Comparison of ENCODE assay signal across 1 cellular context in the genomic region with DNA sequence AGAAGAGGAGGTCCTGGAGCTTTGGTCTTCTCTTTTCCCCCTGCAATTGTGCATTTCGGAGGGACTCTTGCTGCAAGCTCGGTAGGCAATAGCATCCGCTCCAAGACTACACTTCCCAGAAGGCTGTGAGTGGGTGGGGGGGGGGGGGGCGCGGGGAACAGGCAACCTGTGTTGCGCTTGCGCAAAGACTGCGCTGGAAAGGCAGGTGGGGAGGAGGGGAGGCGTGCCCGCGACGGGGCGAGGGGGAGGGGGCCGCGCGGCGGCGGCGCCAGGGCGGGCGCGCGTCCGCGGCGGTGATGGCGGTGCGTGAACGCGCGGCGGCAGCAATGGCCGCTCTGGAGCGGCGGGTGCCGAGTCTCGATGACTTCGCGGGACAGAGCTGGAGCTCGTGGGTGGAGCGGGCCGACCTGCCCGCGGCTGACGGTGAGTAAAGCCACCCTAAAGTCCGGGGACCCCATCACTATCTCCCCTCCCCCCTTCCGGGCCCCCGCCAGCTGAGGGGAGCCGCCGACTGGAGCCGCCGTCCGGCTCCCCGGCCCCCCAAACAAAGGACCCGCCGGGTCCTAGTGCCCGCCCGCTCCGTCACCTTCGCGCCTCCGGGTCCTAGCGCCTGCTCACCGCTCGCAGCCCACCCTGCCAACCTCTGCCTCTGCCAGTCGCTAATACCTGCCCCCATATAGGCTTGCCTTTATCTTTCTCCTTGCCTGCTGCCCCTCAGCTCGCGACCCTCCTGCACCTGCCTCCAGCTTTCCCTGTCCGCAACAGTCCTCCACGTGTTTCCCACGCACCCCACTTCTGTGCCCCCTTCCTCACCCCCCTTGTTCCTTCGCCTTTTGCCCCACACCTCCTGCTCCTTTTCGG.
A peak's percentile ranks its signal among the peaks of the same experiment; 100 is the strongest.
TF ChIP-seq lines count a peak whose summit lies in the region.

A gene with protein sequence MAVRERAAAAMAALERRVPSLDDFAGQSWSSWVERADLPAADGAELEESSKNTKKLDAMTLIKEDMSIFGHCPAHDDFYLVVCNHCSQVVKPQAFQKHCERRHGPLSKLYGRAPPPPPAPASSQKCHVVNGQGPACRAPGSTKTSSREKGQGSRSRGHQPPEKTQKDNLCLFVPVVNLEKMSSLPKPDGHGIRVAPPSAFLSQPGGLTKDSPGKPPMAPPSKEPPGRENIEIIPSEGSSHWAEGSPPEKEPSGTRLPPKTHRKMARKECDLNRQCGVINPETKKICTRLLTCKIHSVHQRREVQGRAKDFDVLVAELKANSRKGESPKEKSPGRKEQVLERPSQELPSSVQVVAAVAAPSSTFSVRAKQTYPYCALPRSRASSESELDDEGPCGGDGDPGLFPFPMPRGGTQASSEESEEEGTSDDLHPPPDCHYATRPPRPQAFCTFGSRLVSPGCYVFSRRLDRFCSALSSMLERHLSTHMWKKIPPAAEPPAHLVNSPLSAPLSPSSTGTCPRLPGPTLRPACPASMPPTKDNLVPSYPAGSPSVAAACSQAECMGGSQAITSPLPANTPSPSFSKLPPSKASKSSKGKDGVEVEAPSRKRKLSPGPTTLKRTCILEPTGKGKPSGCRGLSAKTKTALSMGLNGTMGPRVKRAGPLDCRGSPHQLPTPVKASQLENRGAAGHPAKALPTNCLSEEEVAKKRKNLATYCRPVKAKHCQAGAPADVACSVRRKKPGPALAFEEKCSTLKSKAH (plus strand): TSS at position 248 of the 861 bp plus-strand sequence. CDS start 49 bp downstream, at position 297.

TF ChIP-seq in HepG2, 621 proteins besides CTCF, POLR2A, EP300 and RAD21 (continued from another document and continues in another):
- TF ChIP-seq HNF1A (IDR thresholded peaks at IDR 0.05; ENCODE audit: low read depth) = no peak
- TF ChIP-seq HNF1A (CRISPR knock-in tag; IDR thresholded peaks at IDR 0.05; ENCODE audit: borderline replicate concordance) = peak; percentile 26; the same call in 1 of the 2 replicates
- no peak for TF ChIP-seq PAF1 (CRISPR knock-in tag; IDR thresholded peaks at IDR 0.05)
- no peak; the same call in 1 of the 2 replicates for TF ChIP-seq ZNF879 (CRISPR knock-in tag; IDR thresholded peaks at IDR 0.05)
- peak; percentile 79 for TF ChIP-seq NRL (CRISPR knock-in tag; IDR thresholded peaks at IDR 0.05; ENCODE audit: borderline replicate concordance)
- no peak for TF ChIP-seq THYN1 (CRISPR knock-in tag; IDR thresholded peaks at IDR 0.05; ENCODE audit: borderline replicate concordance, low read depth)
- no peak for TF ChIP-seq CHD2 (IDR thresholded peaks at IDR 0.05; ENCODE audit: low read depth, low read length)
- TF ChIP-seq CCAR2 (optimal IDR thresholded peaks at IDR 0.05; ENCODE audit: low read depth, low read length) = no peak
- TF ChIP-seq, protein P1, sequence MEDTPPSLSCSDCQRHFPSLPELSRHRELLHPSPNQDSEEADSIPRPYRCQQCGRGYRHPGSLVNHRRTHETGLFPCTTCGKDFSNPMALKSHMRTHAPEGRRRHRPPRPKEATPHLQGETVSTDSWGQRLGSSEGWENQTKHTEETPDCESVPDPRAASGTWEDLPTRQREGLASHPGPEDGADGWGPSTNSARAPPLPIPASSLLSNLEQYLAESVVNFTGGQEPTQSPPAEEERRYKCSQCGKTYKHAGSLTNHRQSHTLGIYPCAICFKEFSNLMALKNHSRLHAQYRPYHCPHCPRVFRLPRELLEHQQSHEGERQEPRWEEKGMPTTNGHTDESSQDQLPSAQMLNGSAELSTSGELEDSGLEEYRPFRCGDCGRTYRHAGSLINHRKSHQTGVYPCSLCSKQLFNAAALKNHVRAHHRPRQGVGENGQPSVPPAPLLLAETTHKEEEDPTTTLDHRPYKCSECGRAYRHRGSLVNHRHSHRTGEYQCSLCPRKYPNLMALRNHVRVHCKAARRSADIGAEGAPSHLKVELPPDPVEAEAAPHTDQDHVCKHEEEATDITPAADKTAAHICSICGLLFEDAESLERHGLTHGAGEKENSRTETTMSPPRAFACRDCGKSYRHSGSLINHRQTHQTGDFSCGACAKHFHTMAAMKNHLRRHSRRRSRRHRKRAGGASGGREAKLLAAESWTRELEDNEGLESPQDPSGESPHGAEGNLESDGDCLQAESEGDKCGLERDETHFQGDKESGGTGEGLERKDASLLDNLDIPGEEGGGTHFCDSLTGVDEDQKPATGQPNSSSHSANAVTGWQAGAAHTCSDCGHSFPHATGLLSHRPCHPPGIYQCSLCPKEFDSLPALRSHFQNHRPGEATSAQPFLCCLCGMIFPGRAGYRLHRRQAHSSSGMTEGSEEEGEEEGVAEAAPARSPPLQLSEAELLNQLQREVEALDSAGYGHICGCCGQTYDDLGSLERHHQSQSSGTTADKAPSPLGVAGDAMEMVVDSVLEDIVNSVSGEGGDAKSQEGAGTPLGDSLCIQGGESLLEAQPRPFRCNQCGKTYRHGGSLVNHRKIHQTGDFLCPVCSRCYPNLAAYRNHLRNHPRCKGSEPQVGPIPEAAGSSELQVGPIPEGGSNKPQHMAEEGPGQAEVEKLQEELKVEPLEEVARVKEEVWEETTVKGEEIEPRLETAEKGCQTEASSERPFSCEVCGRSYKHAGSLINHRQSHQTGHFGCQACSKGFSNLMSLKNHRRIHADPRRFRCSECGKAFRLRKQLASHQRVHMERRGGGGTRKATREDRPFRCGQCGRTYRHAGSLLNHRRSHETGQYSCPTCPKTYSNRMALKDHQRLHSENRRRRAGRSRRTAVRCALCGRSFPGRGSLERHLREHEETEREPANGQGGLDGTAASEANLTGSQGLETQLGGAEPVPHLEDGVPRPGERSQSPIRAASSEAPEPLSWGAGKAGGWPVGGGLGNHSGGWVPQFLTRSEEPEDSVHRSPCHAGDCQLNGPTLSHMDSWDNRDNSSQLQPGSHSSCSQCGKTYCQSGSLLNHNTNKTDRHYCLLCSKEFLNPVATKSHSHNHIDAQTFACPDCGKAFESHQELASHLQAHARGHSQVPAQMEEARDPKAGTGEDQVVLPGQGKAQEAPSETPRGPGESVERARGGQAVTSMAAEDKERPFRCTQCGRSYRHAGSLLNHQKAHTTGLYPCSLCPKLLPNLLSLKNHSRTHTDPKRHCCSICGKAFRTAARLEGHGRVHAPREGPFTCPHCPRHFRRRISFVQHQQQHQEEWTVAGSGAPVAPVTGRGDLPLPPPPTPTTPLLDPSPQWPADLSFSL (CRISPR knock-in tag; IDR thresholded peaks at IDR 0.05) = no peak
- no peak for TF ChIP-seq HMG20A (CRISPR knock-in tag; IDR thresholded peaks at IDR 0.05; ENCODE audit: borderline replicate concordance)
- TF ChIP-seq REL (CRISPR knock-in tag; conservative IDR thresholded peaks at IDR 0.05) = 0 out of 2 replicates have a peak, but pooled peaks have one; percentile 69
- no peak for TF ChIP-seq NR2F6 (IDR thresholded peaks at IDR 0.05)
- TF ChIP-seq NR2F6 (CRISPR knock-in tag; IDR thresholded peaks at IDR 0.05) = peak; percentile 35; the same call in 1 of the 2 replicates
- no peak for TF ChIP-seq TEAD3 (CRISPR knock-in tag; optimal IDR thresholded peaks at IDR 0.05; ENCODE audit: borderline replicate concordance)
- TF ChIP-seq ZNF639 (CRISPR knock-in tag; conservative IDR thresholded peaks at IDR 0.05) = peak; percentile 53; the same call in 1 of the 2 replicates
- TF ChIP-seq ZBTB1 (CRISPR knock-in tag; IDR thresholded peaks at IDR 0.05; ENCODE audit: borderline replicate concordance) = no peak
- TF ChIP-seq PHF8 (CRISPR knock-in tag; IDR thresholded peaks at IDR 0.05) = peak; percentile 83
- no peak for TF ChIP-seq ZNF83 (CRISPR knock-in tag; IDR thresholded peaks at IDR 0.05; ENCODE audit: borderline replicate concordance)
- no peak for TF ChIP-seq GPN1 (CRISPR knock-in tag; IDR thresholded peaks at IDR 0.05; ENCODE audit: borderline replicate concordance)
- no peak; the same call in 1 of the 2 replicates for TF ChIP-seq ZNF225 (CRISPR knock-in tag; IDR thresholded peaks at IDR 0.05)
- TF ChIP-seq, protein P2, sequence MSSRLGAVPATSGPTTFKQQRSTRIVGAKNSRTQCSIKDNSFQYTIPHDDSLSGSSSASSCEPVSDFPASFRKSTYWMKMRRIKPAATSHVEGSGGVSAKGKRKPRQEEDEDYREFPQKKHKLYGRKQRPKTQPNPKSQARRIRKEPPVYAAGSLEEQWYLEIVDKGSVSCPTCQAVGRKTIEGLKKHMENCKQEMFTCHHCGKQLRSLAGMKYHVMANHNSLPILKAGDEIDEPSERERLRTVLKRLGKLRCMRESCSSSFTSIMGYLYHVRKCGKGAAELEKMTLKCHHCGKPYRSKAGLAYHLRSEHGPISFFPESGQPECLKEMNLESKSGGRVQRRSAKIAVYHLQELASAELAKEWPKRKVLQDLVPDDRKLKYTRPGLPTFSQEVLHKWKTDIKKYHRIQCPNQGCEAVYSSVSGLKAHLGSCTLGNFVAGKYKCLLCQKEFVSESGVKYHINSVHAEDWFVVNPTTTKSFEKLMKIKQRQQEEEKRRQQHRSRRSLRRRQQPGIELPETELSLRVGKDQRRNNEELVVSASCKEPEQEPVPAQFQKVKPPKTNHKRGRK (CRISPR knock-in tag; IDR thresholded peaks at IDR 0.05) = 0 out of 2 replicates have a peak, but pooled peaks have one; percentile 34
- TF ChIP-seq KDM6A (CRISPR knock-in tag; IDR thresholded peaks at IDR 0.05; ENCODE audit: low read depth) = no peak
- TF ChIP-seq ZNF3 (CRISPR knock-in tag; IDR thresholded peaks at IDR 0.05) = no peak
- TF ChIP-seq CCDC6 (CRISPR knock-in tag; IDR thresholded peaks at IDR 0.05) = peak; percentile 78; the same call in 1 of the 2 replicates
- no peak for TF ChIP-seq HNF4A (CRISPR knock-in tag; IDR thresholded peaks at IDR 0.05)
- TF ChIP-seq ZBTB20 (CRISPR knock-in tag; IDR thresholded peaks at IDR 0.05; ENCODE audit: borderline replicate concordance, low read depth) = no peak
- no peak for TF ChIP-seq RBAK (CRISPR knock-in tag; IDR thresholded peaks at IDR 0.05)
- no peak for TF ChIP-seq HNRNPUL1 (IDR thresholded peaks at IDR 0.05; ENCODE audit: low read depth, low read length)
- TF ChIP-seq CEBPG (CRISPR knock-in tag; IDR thresholded peaks at IDR 0.05) = no peak
- no peak for TF ChIP-seq ZNF33B (CRISPR knock-in tag; IDR thresholded peaks at IDR 0.05)
- TF ChIP-seq, protein P3, sequence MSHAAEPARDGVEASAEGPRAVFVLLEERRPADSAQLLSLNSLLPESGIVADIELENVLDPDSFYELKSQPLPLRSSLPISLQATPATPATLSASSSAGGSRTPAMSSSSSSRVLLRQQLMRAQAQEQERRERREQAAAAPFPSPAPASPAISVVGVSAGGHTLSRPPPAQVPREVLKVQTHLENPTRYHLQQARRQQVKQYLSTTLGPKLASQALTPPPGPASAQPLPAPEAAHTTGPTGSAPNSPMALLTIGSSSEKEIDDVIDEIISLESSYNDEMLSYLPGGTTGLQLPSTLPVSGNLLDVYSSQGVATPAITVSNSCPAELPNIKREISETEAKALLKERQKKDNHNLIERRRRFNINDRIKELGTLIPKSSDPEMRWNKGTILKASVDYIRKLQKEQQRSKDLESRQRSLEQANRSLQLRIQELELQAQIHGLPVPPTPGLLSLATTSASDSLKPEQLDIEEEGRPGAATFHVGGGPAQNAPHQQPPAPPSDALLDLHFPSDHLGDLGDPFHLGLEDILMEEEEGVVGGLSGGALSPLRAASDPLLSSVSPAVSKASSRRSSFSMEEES (CRISPR knock-in tag; IDR thresholded peaks at IDR 0.05) = 0 out of 2 replicates have a peak, but pooled peaks have one; percentile 19
- 0 out of 2 replicates have a peak, but pooled peaks have one; percentile 34 for TF ChIP-seq ZNF264 (CRISPR knock-in tag; IDR thresholded peaks at IDR 0.05)
- TF ChIP-seq ZNF704 (CRISPR knock-in tag; IDR thresholded peaks at IDR 0.05; ENCODE audit: borderline replicate concordance) = peak; percentile 69; the same call in 1 of the 2 replicates
- TF ChIP-seq, protein P4, sequence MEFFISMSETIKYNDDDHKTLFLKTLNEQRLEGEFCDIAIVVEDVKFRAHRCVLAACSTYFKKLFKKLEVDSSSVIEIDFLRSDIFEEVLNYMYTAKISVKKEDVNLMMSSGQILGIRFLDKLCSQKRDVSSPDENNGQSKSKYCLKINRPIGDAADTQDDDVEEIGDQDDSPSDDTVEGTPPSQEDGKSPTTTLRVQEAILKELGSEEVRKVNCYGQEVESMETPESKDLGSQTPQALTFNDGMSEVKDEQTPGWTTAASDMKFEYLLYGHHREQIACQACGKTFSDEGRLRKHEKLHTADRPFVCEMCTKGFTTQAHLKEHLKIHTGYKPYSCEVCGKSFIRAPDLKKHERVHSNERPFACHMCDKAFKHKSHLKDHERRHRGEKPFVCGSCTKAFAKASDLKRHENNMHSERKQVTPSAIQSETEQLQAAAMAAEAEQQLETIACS (CRISPR knock-in tag; IDR thresholded peaks at IDR 0.05) = peak; percentile 96
